Comparison of ENCODE assay signal across 32 cellular contexts in the genomic region with DNA sequence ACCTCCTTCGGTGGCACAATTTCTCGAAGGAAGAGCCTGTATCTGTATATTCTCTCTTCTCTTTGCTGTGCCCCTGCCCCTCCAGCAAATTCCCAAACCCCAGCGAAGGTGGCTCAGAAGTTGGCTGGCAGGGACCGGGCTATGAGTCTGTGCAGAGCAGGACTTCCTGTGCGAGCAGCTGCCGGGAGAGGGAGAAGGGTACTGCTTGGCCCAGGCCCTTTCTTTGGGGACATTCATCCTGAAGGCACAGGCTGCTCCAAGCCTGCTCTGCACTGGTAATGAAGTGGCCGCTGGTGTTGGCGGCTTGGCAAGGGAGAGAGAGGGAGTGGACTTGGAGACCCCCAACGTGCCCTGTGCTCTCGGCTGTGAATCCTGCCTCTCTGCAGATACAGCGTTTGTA. TPM values are rescaled to one million over a fixed set of nuclear protein-coding genes. Genes with fewer than 3 reads are reported as not detected.
DNase-seq lines count a peak whose midpoint lies in the region; ATAC-seq, FAIRE-seq and TF ChIP-seq lines count a peak whose summit lies in the region.
"Had no signal": no experiment of that assay in that cellular context is flagged by ENCODE, and none has a peak within 500 bp of the region (broad histone marks: within the 10 kb centered on the region; RNA-seq: fewer than 3 reads in every experiment).

No MANE protein-coding gene starts in this region.

- ATAC-seq in HepG2 (peak; percentile 54), right lobe of liver (no peak), HG03135 (IDR thresholded peaks at IDR 0.05; ENCODE audit: unreplicated experiment) (no peak)
- ATAC-seq in activated CD4-positive, alpha-beta T cell treated with anti-CD3 and anti-CD28 coated beads for 36 hours: no peak
- ATAC-seq: activated CD4-positive, CD25-positive, alpha-beta regulatory T cell treated with anti-CD3 and anti-CD28 coated beads, Interleukin-2, amount 50 U/mL, for 24 hours; activated CD8-positive, alpha-beta T cell treated with anti-CD3 and anti-CD28 coated beads, Interleukin-2, amount 10 ng/mL, durations not matched to agents 7 days and 5 days; activated naive CD4-positive, alpha-beta T cell treated with anti-CD3 and anti-CD28 coated beads, Interleukin-2, amount 50 U/mL, for 72 hours; Panc1; stimulated activated naive CD8-positive, alpha-beta T cell treated with anti-CD3 and anti-CD28 coated beads, Interleukin-15, Interleukin-2, amounts not matched to agents 100 U/mL and 50 U/mL, for 24 hours had no signal

- intact Hi-C loops in HepG2 (cut with micrococcal nuclease; ENCODE audit: unreplicated experiment): no loop called here
- intact Hi-C loops in right lobe of liver (cut with DNase I): no loop called here
- intact Hi-C loops in activated CD4-positive, alpha-beta T cell treated with anti-CD3 and anti-CD28 coated beads for 36 hours (cut with DNase I, micrococcal nuclease): no loop called here

- no peak for TF ChIP-seq POLR2A in HepG2 (IDR thresholded peaks at IDR 0.05; ENCODE audit: insufficient read depth in 1 of 2, low read depth in 2 of 2, low read length in 2 of 2)
- TF ChIP-seq POLR2A in right lobe of liver (IDR thresholded peaks at IDR 0.05): no peak
- TF ChIP-seq POLR2A in H1 (IDR thresholded peaks at IDR 0.05; ENCODE audit: control extremely low read depth in 1 of 2, low read depth in 2 of 2, low read length in 2 of 2): no peak

- no peak for TF ChIP-seq RAD21 in HepG2 (CRISPR knock-in tag; IDR thresholded peaks at IDR 0.05)
- no peak for TF ChIP-seq RAD21 in H1 (IDR thresholded peaks at IDR 0.05 in 1 of 2, conservative IDR thresholded peaks at IDR 0.05 in 1 of 2; ENCODE audit: low read depth in 2 of 2, low read length in 2 of 2)

- H2BK120ac ChIP-seq in H1 (replicated peaks; ENCODE audit: low read depth, low read length): no peak overlapping the region

- H4K20me1 ChIP-seq in HepG2 (ENCODE audit: insufficient read depth, low read length) (no peaks in the 10 kb centered on the region), H1 (replicated peaks in 1 of 2; ENCODE audit: control insufficient read depth in 1 of 2, insufficient read depth in 2 of 2, low read length in 2 of 2) (no peaks in the 10 kb centered on the region)

- peak overlapping the region; percentile 18; the same call in 1 of the 2 replicates for H4K8ac ChIP-seq in H1 (ENCODE audit: extremely low read depth, insufficient read depth, low read length)

- no peak overlapping the region for H3K18ac ChIP-seq in H1 (ENCODE audit: extremely low read depth, low read length)

- H2AK5ac ChIP-seq in H1 (ENCODE audit: low read depth, low read length): no peak overlapping the region

- no peak overlapping the region for H3K4ac ChIP-seq in H1 (replicated peaks; ENCODE audit: insufficient read length, low read depth, low read length)

- no peak overlapping the region for H2BK15ac ChIP-seq in H1 (ENCODE audit: low read length)

- TF ChIP-seq CTCF in HepG2 (CRISPR knock-in tag; IDR thresholded peaks at IDR 0.05): no peak
- no peak for TF ChIP-seq CTCF in right lobe of liver (IDR thresholded peaks at IDR 0.05)
- no peak for TF ChIP-seq CTCF in H1 (IDR thresholded peaks at IDR 0.05; ENCODE audit: control extremely low read depth in 1 of 3, insufficient read depth in 1 of 3, low read depth in 1 of 3, low read length in 3 of 3)
- no peak for TF ChIP-seq CTCF in neural crest cell (conservative IDR thresholded peaks at IDR 0.05)
- TF ChIP-seq CTCF in chondrocyte (IDR thresholded peaks at IDR 0.05): no peak

- H3K27ac ChIP-seq in HepG2 (ENCODE audit: extremely low read length, insufficient read depth, low read length) (peak overlapping the region; percentile 80), right lobe of liver (no peak overlapping the region), H1 (ENCODE audit: low read depth, low read length) (no peak overlapping the region)
- H3K27ac ChIP-seq: A549, thoracic aorta, vagina had no signal

- no peak overlapping the region for H3K23ac ChIP-seq in H1 (ENCODE audit: insufficient read length)

- POLR2A ChIA-PET in HepG2 (lab: Yijun Ruan, JAX): no interaction called here
- POLR2A ChIA-PET in H1 (lab: Charles Lee; ENCODE audit: partially characterized antibody): no interaction called here
- POLR2A ChIA-PET in activated CD4-positive, alpha-beta T cell treated with anti-CD3 and anti-CD28 coated beads for 36 hours (lab: Charles Lee): interaction anchor here (0.6 kb wide), 1 partner anchor 13 kb away, joined by 3 read pairs; no protein-coding TSS in a partner anchor

- H2BK12ac ChIP-seq in H1 (ENCODE audit: low read depth, low read length): no peak overlapping the region

- H3K4me1 Mint-ChIP-seq in neural crest cell: no peaks in the 10 kb centered on the region
- H3K4me1 Mint-ChIP-seq in activated CD4-positive, alpha-beta T cell treated with anti-CD3 and anti-CD28 coated beads for 36 hours: no peaks in the 10 kb centered on the region
- no peaks in the 10 kb centered on the region for H3K4me1 Mint-ChIP-seq in chondrocyte (ENCODE audit: low read depth)

- peak overlapping the region; percentile 69 for H3K4me2 ChIP-seq in HepG2 (ENCODE audit: low read depth, low read length)
- no peak overlapping the region for H3K4me2 ChIP-seq in H1 (ENCODE audit: insufficient read depth in 1 of 2, low read depth in 2 of 2, low read length in 2 of 2)
- H3K4me2 ChIP-seq: A549 had no signal

- BruUV-seq in HepG2 (replicated peaks; lab: Mats Ljungman, UMichigan): no TSS peak

- H3K79me2 ChIP-seq in HepG2 (ENCODE audit: insufficient read depth, low read length) (peaks cover 25% of the 10 kb centered on the region), H1 (ENCODE audit: control insufficient read depth in 1 of 2, insufficient read depth in 2 of 2, low read length in 2 of 2) (no peaks in the 10 kb centered on the region)

- H3K36me3 ChIP-seq in HepG2 (replicated peaks in 1 of 2; ENCODE audit: control insufficient read depth in 1 of 2, insufficient read depth in 2 of 2, low read length in 2 of 2): peaks cover 6 to 13% of the 10 kb centered on the region in 2 experiments; a peak in 4 of 5 replicates
- no peaks in the 10 kb centered on the region for H3K36me3 ChIP-seq in right lobe of liver
- H3K36me3 ChIP-seq in H1 (ENCODE audit: control insufficient read depth in 2 of 4, insufficient read depth in 4 of 4, low read length in 3 of 4): no peaks in the 10 kb centered on the region
- H3K36me3 ChIP-seq: thoracic aorta, vagina had no signal

- H2BK20ac ChIP-seq in H1 (ENCODE audit: low read length): no peak overlapping the region

- peak overlapping the region; percentile 56 for H3K4me3 Mint-ChIP-seq in neural crest cell
- no peak overlapping the region for H3K4me3 Mint-ChIP-seq in activated CD4-positive, alpha-beta T cell treated with anti-CD3 and anti-CD28 coated beads for 36 hours
- H3K4me3 Mint-ChIP-seq in chondrocyte (ENCODE audit: unreplicated experiment): no peak overlapping the region
- H3K4me3 Mint-ChIP-seq: activated CD8-positive, alpha-beta T cell treated with anti-CD3 and anti-CD28 coated beads, Interleukin-2, amount 10 ng/mL, durations not matched to agents 7 days and 5 days; CD4-positive, alpha-beta memory T cell had no signal

- H2BK5ac ChIP-seq in H1 (ENCODE audit: low read depth, low read length): no peak overlapping the region

- CTCF ChIA-PET in HepG2 (lab: Yijun Ruan, JAX; ENCODE audit: low intra/inter-chr PET ratio, low total read pairs) (no interaction called here), H1 (lab: Charles Lee; ENCODE audit: partially characterized antibody) (interaction anchor here (0.6 to 1.9 kb wide), 7 partner anchors 17 to 125 kb away, joined by 3 to 5 read pairs (median 3); no protein-coding TSS in a partner anchor)
- CTCF ChIA-PET in activated CD4-positive, alpha-beta T cell treated with anti-CD3 and anti-CD28 coated beads for 36 hours (lab: Charles Lee): no interaction called here

- in situ Hi-C loops in HepG2 (cut with HindIII; ENCODE audit: extremely low pct_ligation_motif_present, low pct_unique_long_range_greater_than_20kb): no loop called here

- DNase-seq in HepG2 (ENCODE audit: low spot score): peak; percentile 4
- no peak for DNase-seq in right lobe of liver
- no peak for DNase-seq in H1 (ENCODE audit: low read depth in 1 of 2, low spot score in 2 of 2)
- no peak for DNase-seq in neural crest cell (ENCODE audit: low read depth, low spot score)
- no peak for DNase-seq in activated CD4-positive, alpha-beta T cell treated with anti-CD3 and anti-CD28 coated beads for 36 hours
- no peak for DNase-seq in chondrocyte (ENCODE audit: low spot score)
- no peak for DNase-seq in UCSD-AML1 (lab: John Stamatoyannopoulos, UW; ENCODE audit: unreplicated experiment)
- DNase-seq: activated CD8-positive, alpha-beta T cell treated with anti-CD3 and anti-CD28 coated beads, Interleukin-2, amount 10 ng/mL, durations not matched to agents 7 days and 5 days; AML-193; CD4-positive, alpha-beta memory T cell; central memory CD4-positive, alpha-beta T cell; NCI-H1092; NCI-H1694 treated with DMSO at 0.1 percent for 48 hours; NCI-H2171; NCI-H510A treated with DMSO at 0.1 percent for 48 hours; NK-92 treated with Interleukin-12 subunit alpha and Interleukin-12 subunit beta, amount 100 ng/mL, for 24 hours; SIG-M5; stimulated activated naive CD8-positive, alpha-beta T cell treated with anti-CD3 and anti-CD28 coated beads, Interleukin-15, Interleukin-2, amounts not matched to agents 100 U/mL and 50 U/mL, for 24 hours had no signal

- H3K9ac ChIP-seq in HepG2 (ENCODE audit: insufficient read depth, low read depth, low read length): peak overlapping the region; percentile 77
- H3K9ac ChIP-seq in H1 (replicated peaks in 1 of 4; ENCODE audit: extremely low read depth in 1 of 4, low read depth in 3 of 4, low read length in 3 of 4): no peak overlapping the region

- H3K14ac ChIP-seq in H1 (ENCODE audit: insufficient read length): no peak overlapping the region

- H3K27me3 Mint-ChIP-seq in neural crest cell (ENCODE audit: low read depth) (peaks cover 72% of the 10 kb centered on the region), chondrocyte (ENCODE audit: low read depth) (peaks cover 67% of the 10 kb centered on the region)
- peaks cover 39% of the 10 kb centered on the region for H3K27me3 Mint-ChIP-seq in activated CD4-positive, alpha-beta T cell treated with anti-CD3 and anti-CD28 coated beads for 36 hours

- H2AFZ ChIP-seq in HepG2 (ENCODE audit: low read length) (no peak overlapping the region), H1 (ENCODE audit: low read length) (no peak overlapping the region)

- WGBS in HepG2 (ENCODE audit: low lambda C conversion rate): 9% methylated on average over 7 of the region's 11 CpGs
- WGBS in right lobe of liver (ENCODE audit: insufficient coverage, low coverage, low lambda C conversion rate, missing lambda C conversion rate): 44% methylated on average over 8 of the region's 11 CpGs
- WGBS in H1 (ENCODE audit: extremely low coverage in 1 of 2, insufficient coverage in 1 of 2, insufficient read length in 1 of 2, insufficient replicate concordance in 2 of 2, low coverage in 1 of 2, low lambda C conversion rate in 2 of 2, missing lambda C conversion rate in 1 of 2), 2 experiments: 90% methylated on average over 10 of the region's 11 CpGs; no CpG with 5 or more reads in 1 of the 2 experiments

- no peak overlapping the region for H4K5ac ChIP-seq in H1 (ENCODE audit: insufficient read length, low read depth, low read length)

- H3K9me3 ChIP-seq in HepG2 (ENCODE audit: low read length): no peaks in the 10 kb centered on the region
- H3K9me3 ChIP-seq in right lobe of liver: no peaks in the 10 kb centered on the region
- no peaks in the 10 kb centered on the region; a peak in 1 of 4 replicates for H3K9me3 ChIP-seq in H1 (ENCODE audit: insufficient read depth in 2 of 2, low read depth in 1 of 2, low read length in 1 of 2)
- H3K9me3 ChIP-seq: A549, thoracic aorta, vagina had no signal

- H4K91ac ChIP-seq in H1 (replicated peaks; ENCODE audit: insufficient read length, low read length): no peak overlapping the region

- peaks cover 2% of the 10 kb centered on the region; the same call in 1 of the 2 replicates for H3K23me2 ChIP-seq in H1 (ENCODE audit: low read depth, low read length)

- TF ChIP-seq EP300 in HepG2 (IDR thresholded peaks at IDR 0.05; ENCODE audit: low read depth in 2 of 2, low read length in 2 of 2) (no peak), HepG2 (CRISPR knock-in tag; IDR thresholded peaks at IDR 0.05; ENCODE audit: borderline replicate concordance) (no peak), H1 (IDR thresholded peaks at IDR 0.05; ENCODE audit: borderline replicate concordance in 1 of 2, low read depth in 2 of 2, low read length in 2 of 2) (no peak)

- FAIRE-seq in HepG2 (lab: Jason Lieb, UNC) (no peak), H1 (lab: Jason Lieb, UNC) (no peak)
- FAIRE-seq: A549, astrocyte had no signal

- no peaks in the 10 kb centered on the region for H3K79me1 ChIP-seq in H1 (ENCODE audit: low read depth, low read length)

- H3K36me3 Mint-ChIP-seq in neural crest cell (ENCODE audit: low read depth): no peaks in the 10 kb centered on the region
- no peaks in the 10 kb centered on the region for H3K36me3 Mint-ChIP-seq in activated CD4-positive, alpha-beta T cell treated with anti-CD3 and anti-CD28 coated beads for 36 hours (ENCODE audit: low read depth)
- H3K36me3 Mint-ChIP-seq in chondrocyte (ENCODE audit: low read depth): no peaks in the 10 kb centered on the region
- H3K36me3 Mint-ChIP-seq: activated naive CD4-positive, alpha-beta T cell treated with anti-CD3 and anti-CD28 coated beads, Interleukin-2, amount 50 U/mL, for 72 hours; CD4-positive, alpha-beta memory T cell had no signal

- H3K27me3 ChIP-seq in HepG2 (ENCODE audit: control insufficient read depth in 1 of 2, insufficient read depth in 2 of 2, low read length in 2 of 2) (no peaks in the 10 kb centered on the region), right lobe of liver (peaks cover 0 to 11% of the 10 kb centered on the region in 2 donors), H1 (replicated peaks in 1 of 4; ENCODE audit: control insufficient read depth in 3 of 4, extremely low read depth in 1 of 4, insufficient read depth in 3 of 4, low read length in 3 of 4) (peaks cover 15 to 37% (median 35%) of the 10 kb centered on the region in 4 experiments)

- H3K27ac Mint-ChIP-seq in neural crest cell (ENCODE audit: unreplicated experiment) (no peak overlapping the region), chondrocyte (ENCODE audit: unreplicated experiment) (no peak overlapping the region)
- H3K27ac Mint-ChIP-seq in activated CD4-positive, alpha-beta T cell treated with anti-CD3 and anti-CD28 coated beads for 36 hours: no peak overlapping the region
- H3K27ac Mint-ChIP-seq: activated CD8-positive, alpha-beta T cell treated with anti-CD3 and anti-CD28 coated beads, Interleukin-2, amount 10 ng/mL, durations not matched to agents 7 days and 5 days; activated naive CD4-positive, alpha-beta T cell treated with anti-CD3 and anti-CD28 coated beads, Interleukin-2, amount 50 U/mL, for 72 hours; CD4-positive, alpha-beta memory T cell; IgD-negative memory B cell had no signal

- H3K9me3 Mint-ChIP-seq in neural crest cell (no peaks in the 10 kb centered on the region), chondrocyte (ENCODE audit: low read depth) (no peaks in the 10 kb centered on the region)
- no peaks in the 10 kb centered on the region for H3K9me3 Mint-ChIP-seq in activated CD4-positive, alpha-beta T cell treated with anti-CD3 and anti-CD28 coated beads for 36 hours (ENCODE audit: low read depth)
- H3K9me3 Mint-ChIP-seq: activated naive CD4-positive, alpha-beta T cell treated with anti-CD3 and anti-CD28 coated beads, Interleukin-2, amount 50 U/mL, for 72 hours; IgD-negative memory B cell had no signal

- H3K4me1 ChIP-seq in HepG2 (ENCODE audit: insufficient read depth, low read length) (peaks cover 88% of the 10 kb centered on the region), right lobe of liver (no peaks in the 10 kb centered on the region), H1 (replicated peaks in 1 of 4; ENCODE audit: control insufficient read depth in 3 of 4, insufficient read depth in 4 of 4, low read length in 3 of 4) (peaks cover 0 to 5% (median 3%) of the 10 kb centered on the region in 4 experiments; a peak in 5 of 7 replicates)
- H3K4me1 ChIP-seq: A549 had no signal

- H3K4me3 ChIP-seq in HepG2 (replicated peaks in 1 of 3; ENCODE audit: insufficient read depth in 1 of 3, low read depth in 2 of 3, low read length in 3 of 3) (peak overlapping the region; percentile 51 to 68 (median 60); a peak in 5 of 6 replicates), right lobe of liver (no peak overlapping the region), H1 (ENCODE audit: extremely low read depth in 1 of 4, insufficient read depth in 2 of 4, low read depth in 3 of 4, low read length in 4 of 4) (no peak overlapping the region)
- H3K4me3 ChIP-seq: A549, thoracic aorta, vagina had no signal

- no peak overlapping the region for H3K56ac ChIP-seq in H1 (replicated peaks; ENCODE audit: insufficient read length, low read depth, low read length)

RNA-seq across cellular contexts. Expression of gene SLC6A11, which starts 1.5 kb away (rescaled TPM):
- 16.4 and 34.5 TPM in 2 replicates for total RNA-seq in HepG2 (2016; rRNA removed; fragmentation: Illumina TruSeq; extraction: Trizol)
- total RNA-seq in HepG2 (2016; cell fraction: cytosol; rRNA removed; fragmentation: Illumina TruSeq; extraction: Trizol; ENCODE audit: low read depth): 3.6 and 3.7 TPM in 2 replicates
- total RNA-seq in HepG2 (2016; cell fraction: insoluble cytoplasmic fraction; rRNA removed; fragmentation: Illumina TruSeq; extraction: Trizol): 15.1 and 36.1 TPM in 2 replicates
- total RNA-seq in HepG2 (2016; cell fraction: membrane; rRNA removed; fragmentation: Illumina TruSeq; extraction: Trizol): 10.4 and 11.0 TPM in 2 replicates
- total RNA-seq in HepG2 (2016; cell fraction: nucleus; rRNA removed; fragmentation: Illumina TruSeq; extraction: Trizol): 42.8 and 45.6 TPM in 2 replicates
- 17.9 and 30.4 TPM in 2 replicates for polyA plus RNA-seq in HepG2 (2011; rRNA removed)
- polyA plus RNA-seq in HepG2 (2011; cell fraction: cytosol; rRNA removed): 11.3 and 15.1 TPM in 2 replicates
- 48.6 and 62.7 TPM in 2 replicates for polyA plus RNA-seq in HepG2 (2011; cell fraction: nucleus; rRNA removed)
- 10.5 and 12.6 TPM in 2 replicates for polyA plus RNA-seq in HepG2 (2012)
- polyA plus RNA-seq in HepG2 (2016; cell fraction: cytosol; fragmentation: Illumina TruSeq; extraction: Trizol; ENCODE audit: low read depth): 2.5 TPM in 2 replicates
- polyA plus RNA-seq in HepG2 (2016; cell fraction: insoluble cytoplasmic fraction; fragmentation: Illumina TruSeq; extraction: Trizol; ENCODE audit: low read depth): 11.9 and 14.6 TPM in 2 replicates
- 5.5 and 6.6 TPM in 2 replicates for polyA plus RNA-seq in HepG2 (2016; cell fraction: membrane; fragmentation: Illumina TruSeq; extraction: Trizol; ENCODE audit: low read depth)
- 51.4 and 54.6 TPM in 2 replicates for polyA plus RNA-seq in HepG2 (2016; cell fraction: nucleus; fragmentation: Illumina TruSeq; extraction: Trizol; ENCODE audit: insufficient read depth, low read depth)
- polyA minus RNA-seq in HepG2 (2011; rRNA and poly(A)+ RNA removed; ENCODE audit: low replicate concordance): 0.02 and 26.3 TPM in 2 replicates
- polyA minus RNA-seq in HepG2 (2011; cell fraction: cytosol; rRNA and poly(A)+ RNA removed): 7.0 and 11.0 TPM in 2 replicates
- 34.5 and 44.1 TPM in 2 replicates for polyA minus RNA-seq in HepG2 (2011; cell fraction: nucleus; rRNA and poly(A)+ RNA removed)
- under 1 TPM in 5 of 6 experiments, not detected in 1; 0.06 to 0.42 (median 0.12) TPM for total RNA-seq in right lobe of liver
- total RNA-seq in H1 (2021; fragmentation: NEBNext Ultra II Directional; extraction: Animal tissue kit (Norgen Biotek cat#: 25700)): 0.78 and 0.88 TPM in 2 replicates
- 1.3 and 1.5 TPM in 2 replicates for polyA plus RNA-seq in H1 (2011; rRNA removed)
- polyA plus RNA-seq in H1 (2011; cell fraction: cytosol; rRNA removed): 1.1 TPM
- polyA plus RNA-seq in H1 (2011; cell fraction: nucleus; rRNA removed): 2.3 TPM
- 0.78 to 1.3 TPM (median 1.1 TPM) in 4 replicates for polyA plus RNA-seq in H1 (2012, experiment 1 of 2)
- 0.51 TPM for polyA plus RNA-seq in H1 (2012, experiment 2 of 2)
- polyA plus RNA-seq in H1 (2013, experiment 1 of 2): 0.67 TPM
- polyA plus RNA-seq in H1 (2013, experiment 2 of 2): 0.64 TPM
- 0.73 and 1.4 TPM in 2 replicates for polyA minus RNA-seq in H1 (2011; rRNA and poly(A)+ RNA removed)
- 0.29 TPM for polyA minus RNA-seq in H1 (2011; cell fraction: cytosol; rRNA and poly(A)+ RNA removed)
- 1.6 TPM for polyA minus RNA-seq in H1 (2011; cell fraction: nucleus; rRNA and poly(A)+ RNA removed)
- total RNA-seq in neural crest cell: 2.1 and 2.6 TPM in 2 replicates
- total RNA-seq in activated CD4-positive, alpha-beta T cell treated with anti-CD3 and anti-CD28 coated beads for 36 hours: not detected
- total RNA-seq in chondrocyte: not detected in 3 replicates
- total RNA-seq: activated CD8-positive, alpha-beta T cell treated with anti-CD3 and anti-CD28 coated beads, Interleukin-2, amount 10 ng/mL, durations not matched to agents 7 days and 5 days; activated naive CD4-positive, alpha-beta T cell treated with anti-CD3 and anti-CD28 coated beads, Interleukin-2, amount 50 U/mL, for 72 hours; CD4-positive, alpha-beta memory T cell; dermis microvascular lymphatic vessel endothelial cell; G401; lung microvascular endothelial cell; pulmonary artery endothelial cell; skeletal muscle tissue; thoracic aorta had no signal
- polyA plus RNA-seq: CD4-positive, alpha-beta memory T cell; IgD-negative memory B cell had no signal

Comparison
In these comparisons a context has a peak if more than half of its experiments do, and no peak if none do; other contexts are left out.
1. H3K4me3 ChIP-seq: peak in HepG2 (3 of 3); none in right lobe of liver (0 of 3) and H1 (0 of 4).